ENCODE assay signal across 8 cellular contexts in the genomic region with DNA sequence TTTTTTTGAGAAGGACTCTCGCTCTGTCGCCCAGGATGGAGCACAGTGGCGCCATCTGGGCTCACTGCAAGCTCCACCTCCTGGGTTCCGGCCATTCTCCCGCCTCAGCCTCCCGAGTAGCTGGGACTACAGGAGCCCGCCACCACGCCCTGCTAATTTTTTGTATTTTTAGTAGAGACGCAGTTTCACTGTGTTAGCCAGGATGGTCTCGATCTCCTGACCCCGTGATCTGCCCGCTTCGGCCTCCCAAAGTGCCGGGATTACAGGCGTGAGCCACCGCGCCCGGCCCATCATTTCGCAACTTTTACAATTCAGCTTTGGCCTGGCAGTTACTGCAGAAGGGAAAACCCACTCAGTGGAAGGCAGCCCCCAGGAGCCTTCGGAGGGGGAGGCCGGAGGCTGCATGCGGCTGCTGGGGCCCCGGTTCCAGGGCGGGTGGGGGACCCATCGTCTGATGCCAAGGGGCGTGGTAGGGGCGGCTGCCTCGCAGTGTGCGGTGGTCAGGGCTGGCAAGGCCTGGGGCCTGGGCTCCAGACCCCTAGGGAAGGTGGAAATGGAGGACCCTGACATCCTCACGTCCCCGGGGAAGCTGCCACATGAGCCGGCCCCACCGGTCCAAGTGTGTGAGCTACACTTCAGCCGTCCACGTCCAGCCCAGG. TPM values are rescaled to one million over a fixed set of nuclear protein-coding genes. Genes with fewer than 3 reads are reported as not detected.
DNase-seq lines count a peak whose midpoint lies in the region; ATAC-seq and TF ChIP-seq lines count a peak whose summit lies in the region.
"Not testable (repeated sequence)": the region's sequence is repeated elsewhere in the genome, so short reads cannot be mapped to it uniquely, and the experiment has no call there.

No MANE protein-coding gene starts in this region.

- peaks cover 30% of the 10 kb centered on the region for H3K79me2 ChIP-seq in HCT116 (ENCODE audit: insufficient read depth, low read length)

- H3K4me2 ChIP-seq in HCT116 (ENCODE audit: low read length), result peak overlapping the region; percentile 94

- RAD21 ChIA-PET in HCT116 (lab: Charles Lee; ENCODE audit: low non-redundant PET in 1 of 2, low total read pairs in 2 of 2, uncharacterized antibody in 2 of 2, unreplicated experiment in 2 of 2), result interaction anchor here (0.6 to 1.3 kb wide), 5 partner anchors 16 to 358 kb away, joined by 3 to 8 read pairs (median 3); a partner anchor contains a TSS

- H3K36me3 Mint-ChIP-seq in activated CD8-positive, alpha-beta memory T cell treated with anti-CD3 and anti-CD28 coated beads, Interleukin-2, amount 10 ng/mL, durations not matched to agents 7 days and 5 days; naive B cell: not testable (repeated sequence)

- CTCF ChIA-PET in HCT116 (lab: Charles Lee), result interaction anchor here (0.9 to 4.9 kb wide), 7 partner anchors 12 to 403 kb away, joined by 3 to 33 read pairs (median 4); a partner anchor contains a TSS
- CTCF ChIA-PET in activated CD8-positive, alpha-beta memory T cell treated with anti-CD3 and anti-CD28 coated beads, Interleukin-2, amount 10 ng/mL, durations not matched to agents 7 days and 5 days (lab: Charles Lee), result interaction anchor here (0.7 to 6.6 kb wide), 14 partner anchors 13 to 405 kb away, joined by 3 to 66 read pairs (median 5); a partner anchor contains a TSS

- peak; percentile 63 for DNase-seq in AG10803 (ENCODE audit: low read depth)
- not testable (repeated sequence) for DNase-seq in HCT116 (ENCODE audit: low read depth, low spot score); activated CD8-positive, alpha-beta memory T cell treated with anti-CD3 and anti-CD28 coated beads, Interleukin-2, amount 10 ng/mL, durations not matched to agents 7 days and 5 days; naive B cell
- DNase-seq in NOMO-1 treated with DMSO at 0.1 percent for 48 hours (lab: John Stamatoyannopoulos, UW; ENCODE audit: unreplicated experiment), result peak; percentile 64
- DNase-seq in left ventricle myocardium superior, result peak; percentile 81
- peak; percentile 51 for DNase-seq in stimulated activated CD8-positive, alpha-beta memory T cell treated with anti-CD3 and anti-CD28 coated beads, Interleukin-4, amount 100 ng/mL, for 48 hours

- H3K27me3 ChIP-seq in HCT116 (ENCODE audit: insufficient read depth, low read length), result not testable (repeated sequence)

- peak overlapping the region; percentile 74 for H3K4me3 ChIP-seq in AG10803 (ENCODE audit: low read length)
- H3K4me3 ChIP-seq in HCT116 (replicated peaks in 1 of 2; ENCODE audit: low read depth in 1 of 2, low read length in 2 of 2), result peak overlapping the region; percentile 72 to 75

- H3K27ac ChIP-seq in HCT116 (ENCODE audit: low read depth, low read length), result peak overlapping the region; percentile 100
- H3K27ac ChIP-seq in cingulate gyrus (ENCODE audit: low read depth, low read length), result peak overlapping the region; percentile 69

- TF ChIP-seq POLR2A in HCT116 (IDR thresholded peaks at IDR 0.05; ENCODE audit: borderline replicate concordance, extremely low read depth, insufficient read depth, insufficient read length), result peak; percentile 14

- H3K9me3 Mint-ChIP-seq in activated CD8-positive, alpha-beta memory T cell treated with anti-CD3 and anti-CD28 coated beads, Interleukin-2, amount 10 ng/mL, durations not matched to agents 7 days and 5 days (ENCODE audit: low read depth); naive B cell: not testable (repeated sequence)

- peak; percentile 18 for ATAC-seq in HCT116
- not testable (repeated sequence) for ATAC-seq in activated CD8-positive, alpha-beta memory T cell treated with anti-CD3 and anti-CD28 coated beads, Interleukin-2, amount 10 ng/mL, durations not matched to agents 7 days and 5 days; naive B cell (ENCODE audit: low read depth in 2 of 2)
- peak; percentile 25 for ATAC-seq in left ventricle myocardium superior

- intact Hi-C loops in HCT116 (cut with micrococcal nuclease), result loop anchor here (1.0 to 10.0 kb wide), 5 partner anchors 44 to 752 kb away; a partner anchor contains a TSS
- intact Hi-C loops in left ventricle myocardium superior (cut with micrococcal nuclease), result not testable (repeated sequence)

- TF ChIP-seq RAD21 in HCT116 (IDR thresholded peaks at IDR 0.05; ENCODE audit: low read depth), result not testable (repeated sequence)

- peaks cover 6 to 27% of the 10 kb centered on the region in 2 experiments; a peak in 3 of 4 replicates for H3K36me3 ChIP-seq in HCT116 (ENCODE audit: control insufficient read depth in 1 of 2, insufficient read depth in 2 of 2, low read length in 2 of 2)

- TF ChIP-seq CTCF in AG10803 (conservative IDR thresholded peaks at IDR 0.05; ENCODE audit: low read length) (peak; percentile 15; the same call in 1 of the 2 replicates), HCT116 (IDR thresholded peaks at IDR 0.05 in 2 of 3, conservative IDR thresholded peaks at IDR 0.05 in 1 of 3; ENCODE audit: borderline replicate concordance in 1 of 3, insufficient read depth in 1 of 3, low read depth in 2 of 3, low read length in 2 of 3) (0 out of 6 replicates have a peak, but pooled peaks of 1 of the 3 experiments have one; percentile 10)

- H3K9me2 ChIP-seq in HCT116 (ENCODE audit: insufficient read depth), result not testable (repeated sequence)

- H3K4me1 Mint-ChIP-seq in activated CD8-positive, alpha-beta memory T cell treated with anti-CD3 and anti-CD28 coated beads, Interleukin-2, amount 10 ng/mL, durations not matched to agents 7 days and 5 days, result peaks cover 25% of the 10 kb centered on the region
- H3K4me1 Mint-ChIP-seq in naive B cell, result peaks cover 12 to 35% (median 14%) of the 10 kb centered on the region in 3 donors

- not testable (repeated sequence) for H3K27me3 Mint-ChIP-seq in activated CD8-positive, alpha-beta memory T cell treated with anti-CD3 and anti-CD28 coated beads, Interleukin-2, amount 10 ng/mL, durations not matched to agents 7 days and 5 days; naive B cell

- H4K20me1 ChIP-seq in HCT116 (ENCODE audit: insufficient read depth), result not testable (repeated sequence)

- not testable (repeated sequence) for H2AFZ ChIP-seq in HCT116 (ENCODE audit: low read depth, low read length, poor library complexity, severe bottlenecking)

- H3K27ac Mint-ChIP-seq in activated CD8-positive, alpha-beta memory T cell treated with anti-CD3 and anti-CD28 coated beads, Interleukin-2, amount 10 ng/mL, durations not matched to agents 7 days and 5 days, result peak overlapping the region; percentile 90
- peak overlapping the region in 3 of 6 donors; percentile 79 to 90 (median 83) for H3K27ac Mint-ChIP-seq in naive B cell

- H3K9ac ChIP-seq in HCT116 (ENCODE audit: low read length), result peak overlapping the region; percentile 87

- peak overlapping the region; percentile 76 for H3K4me3 Mint-ChIP-seq in activated CD8-positive, alpha-beta memory T cell treated with anti-CD3 and anti-CD28 coated beads, Interleukin-2, amount 10 ng/mL, durations not matched to agents 7 days and 5 days
- peak overlapping the region; percentile 77 to 98 (median 90) for H3K4me3 Mint-ChIP-seq in naive B cell

- not testable (repeated sequence) for H3K9me3 ChIP-seq in HCT116 (ENCODE audit: control insufficient read depth in 1 of 2, insufficient read depth in 1 of 2, low read depth in 1 of 2, low read length in 2 of 2)

- POLR2A ChIA-PET in HCT116 (lab: Charles Lee), result interaction anchor here (1.4 to 3.0 kb wide), 7 partner anchors 10 to 380 kb away, joined by 4 to 16 read pairs (median 8); a partner anchor contains a TSS

- TSS peak; percentile 38 for BruUV-seq in HCT116 (replicated peaks; lab: Mats Ljungman, UMichigan)

- H3K4me1 ChIP-seq in HCT116 (ENCODE audit: control insufficient read depth in 1 of 2, insufficient read depth in 2 of 2, low read length in 2 of 2), result peaks cover 22 to 56% of the 10 kb centered on the region in 2 experiments

RNA-seq across cellular contexts. Expression of a gene that starts 1.1 kb away (rescaled TPM):
- total RNA-seq in HCT116 (2021; ENCODE audit: unreplicated experiment) (311 TPM), left ventricle myocardium superior (40.9 TPM)
- polyA plus RNA-seq in HCT116 (2012), result 329 and 349 TPM in 2 replicates
- total RNA-seq in activated CD8-positive, alpha-beta memory T cell treated with anti-CD3 and anti-CD28 coated beads, Interleukin-2, amount 10 ng/mL, durations not matched to agents 7 days and 5 days, result 100 to 1,000 TPM; 127 to 148 TPM
- polyA plus RNA-seq in naive B cell (ENCODE audit: low read depth in 6 of 6), result 100 to 1,000 TPM; 330 to 484 (median 384) TPM

RNA-seq across cellular contexts. Expression of a gene that starts 9.3 kb away (rescaled TPM):
- total RNA-seq in HCT116 (2021; ENCODE audit: unreplicated experiment) (160 TPM), left ventricle myocardium superior (0.97 TPM)
- polyA plus RNA-seq in HCT116 (2012), result 123 and 132 TPM in 2 replicates
- 100 to 1,000 TPM; 124 to 191 TPM for total RNA-seq in activated CD8-positive, alpha-beta memory T cell treated with anti-CD3 and anti-CD28 coated beads, Interleukin-2, amount 10 ng/mL, durations not matched to agents 7 days and 5 days
- under 1 TPM in 5 of 6 donors, not detected in 1; 0.08 to 0.27 (median 0.17) TPM for polyA plus RNA-seq in naive B cell (ENCODE audit: low read depth in 6 of 6)

RNA-seq across cellular contexts. Expression of a gene that starts 27.8 kb away (rescaled TPM):
- total RNA-seq in HCT116 (2021; ENCODE audit: unreplicated experiment) (224 TPM), left ventricle myocardium superior (19.1 TPM)
- polyA plus RNA-seq in HCT116 (2012), result 198 and 280 TPM in 2 replicates
- 100 to 1,000 TPM; 269 to 347 TPM for total RNA-seq in activated CD8-positive, alpha-beta memory T cell treated with anti-CD3 and anti-CD28 coated beads, Interleukin-2, amount 10 ng/mL, durations not matched to agents 7 days and 5 days
- polyA plus RNA-seq in naive B cell (ENCODE audit: low read depth in 6 of 6), result 10 to 100 TPM in 2 of 6 donors, 1 to 10 TPM in 4; 4.0 to 17.2 (median 6.2) TPM

RNA-seq across cellular contexts. Expression of a gene that starts 43.9 kb away (rescaled TPM):
- total RNA-seq in HCT116 (2021; ENCODE audit: unreplicated experiment) (44.6 TPM), left ventricle myocardium superior (14.6 TPM)
- polyA plus RNA-seq in HCT116 (2012), result 22.7 and 24.3 TPM in 2 replicates
- 10 to 100 TPM; 30.8 to 38.8 TPM for total RNA-seq in activated CD8-positive, alpha-beta memory T cell treated with anti-CD3 and anti-CD28 coated beads, Interleukin-2, amount 10 ng/mL, durations not matched to agents 7 days and 5 days
- polyA plus RNA-seq in naive B cell (ENCODE audit: low read depth in 6 of 6), result 10 to 100 TPM in 3 of 6 donors, 1 to 10 TPM in 3; 6.1 to 21.4 (median 9.5) TPM

RNA-seq across cellular contexts. Expression of a gene that starts 44.1 kb away (rescaled TPM):
- total RNA-seq in HCT116 (2021; ENCODE audit: unreplicated experiment) (94.1 TPM), left ventricle myocardium superior (59.0 TPM)
- 141 and 162 TPM in 2 replicates for polyA plus RNA-seq in HCT116 (2012)
- total RNA-seq in activated CD8-positive, alpha-beta memory T cell treated with anti-CD3 and anti-CD28 coated beads, Interleukin-2, amount 10 ng/mL, durations not matched to agents 7 days and 5 days, result 10 to 100 TPM; 49.2 to 51.3 TPM
- polyA plus RNA-seq in naive B cell (ENCODE audit: low read depth in 6 of 6), result 100 to 1,000 TPM in 1 of 6 donors, 10 to 100 TPM in 5; 87.3 to 100 (median 90.9) TPM

Comparison
In these comparisons a context has a peak if more than half of its experiments do, and no peak if none do; other contexts are left out.
1. RNA of a gene that starts 9.3 kb away (total RNA-seq): 124 to 191 TPM in activated CD8-positive, alpha-beta memory T cell treated with anti-CD3 and anti-CD28 coated beads, Interleukin-2, amount 10 ng/mL, durations not matched to agents 7 days and 5 days and 160 TPM in HCT116 (single experiment); 0.97 TPM in left ventricle myocardium superior (single experiment); every median in the first group is over 10 times any median in the second.
2. RNA of a gene that starts 27.8 kb away (total RNA-seq): 269 to 347 TPM in activated CD8-positive, alpha-beta memory T cell treated with anti-CD3 and anti-CD28 coated beads, Interleukin-2, amount 10 ng/mL, durations not matched to agents 7 days and 5 days and 224 TPM in HCT116 (single experiment); 19.1 TPM in left ventricle myocardium superior (single experiment); every median in the first group is over 10 times any median in the second.